Comparison of ENCODE assay signal across 22 cellular contexts in the genomic region with DNA sequence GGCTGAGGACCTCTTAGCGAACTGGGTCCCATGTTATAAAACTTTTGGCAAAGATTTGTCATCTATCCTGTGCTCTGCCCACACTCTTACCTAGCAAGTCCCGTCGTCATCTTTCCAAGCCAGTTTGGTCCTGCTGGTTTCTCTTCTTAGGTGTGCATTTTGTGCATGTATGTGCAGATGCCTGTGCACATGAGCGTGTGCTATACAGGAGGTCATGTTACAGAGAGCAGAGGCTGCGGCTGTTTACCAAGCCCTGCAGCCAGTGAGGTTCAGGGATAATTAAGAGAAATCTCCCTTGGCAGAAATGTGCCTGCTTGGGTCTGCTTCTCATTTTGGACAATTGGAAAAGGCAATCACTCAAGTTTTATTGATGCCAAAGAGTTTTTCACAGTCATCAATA.
"Had no signal": no experiment of that assay in that cellular context is flagged by ENCODE, and none has a peak within 500 bp of the region (broad histone marks: within the 10 kb centered on the region; RNA-seq: fewer than 3 reads in every experiment).

No MANE protein-coding gene starts in this region.

- H3K9me3 ChIP-seq: heart right ventricle, ovary, prostate gland, spleen, vagina had no signal

- DNase-seq: activated B cell treated with CpG ODN at 0.5 μM for 24 hours; activated CD4-positive, alpha-beta memory T cell treated with anti-CD3 and anti-CD28 coated beads for 36 hours; activated CD4-positive, alpha-beta T cell treated with anti-CD3 and anti-CD28 coated beads for 36 hours; activated effector memory CD4-positive, alpha-beta T cell treated with Interleukin-2 at 50 U/mL for 16 hours; activated naive CD4-positive, alpha-beta T cell treated with anti-CD3 and anti-CD28 coated beads for 36 hours; activated naive CD8-positive, alpha-beta T cell treated with anti-CD3 and anti-CD28 coated beads, Interleukin-2, amount 10 ng/mL, durations not matched to agents 7 days and 5 days; activated T-cell treated with anti-CD3 and anti-CD28 coated beads, Interleukin-2, amount 50 U/mL, for 48 hours; amniotic stem cell; foreskin fibroblast; heart right ventricle; kidney; naive thymus-derived CD4-positive, alpha-beta T cell; ovary; spleen; stimulated activated CD4-positive, alpha-beta T cell treated with anti-CD3 and anti-CD28 coated beads, Interleukin-4, amount 100 ng/mL, for 1 hour; stimulated activated naive CD4-positive, alpha-beta T cell; T-helper 17 cell had no signal

- H3K4me1 ChIP-seq: prostate gland had no signal

- H3K36me3 ChIP-seq: heart right ventricle, ovary, prostate gland, spleen, vagina had no signal

- H3K4me3 ChIP-seq: heart right ventricle, lung, ovary, prostate gland, spleen, vagina had no signal

- H3K27ac ChIP-seq: ovary, prostate gland, spleen had no signal

- ATAC-seq: activated CD4-positive, alpha-beta T cell treated with anti-CD3 and anti-CD28 coated beads for 36 hours; left lobe of liver; naive thymus-derived CD4-positive, alpha-beta T cell; T-helper 17 cell had no signal

- H3K27me3 ChIP-seq: heart right ventricle, ovary, spleen, vagina had no signal

- FAIRE-seq: bronchial epithelial cell, kidney had no signal
